In the genomic region with DNA sequence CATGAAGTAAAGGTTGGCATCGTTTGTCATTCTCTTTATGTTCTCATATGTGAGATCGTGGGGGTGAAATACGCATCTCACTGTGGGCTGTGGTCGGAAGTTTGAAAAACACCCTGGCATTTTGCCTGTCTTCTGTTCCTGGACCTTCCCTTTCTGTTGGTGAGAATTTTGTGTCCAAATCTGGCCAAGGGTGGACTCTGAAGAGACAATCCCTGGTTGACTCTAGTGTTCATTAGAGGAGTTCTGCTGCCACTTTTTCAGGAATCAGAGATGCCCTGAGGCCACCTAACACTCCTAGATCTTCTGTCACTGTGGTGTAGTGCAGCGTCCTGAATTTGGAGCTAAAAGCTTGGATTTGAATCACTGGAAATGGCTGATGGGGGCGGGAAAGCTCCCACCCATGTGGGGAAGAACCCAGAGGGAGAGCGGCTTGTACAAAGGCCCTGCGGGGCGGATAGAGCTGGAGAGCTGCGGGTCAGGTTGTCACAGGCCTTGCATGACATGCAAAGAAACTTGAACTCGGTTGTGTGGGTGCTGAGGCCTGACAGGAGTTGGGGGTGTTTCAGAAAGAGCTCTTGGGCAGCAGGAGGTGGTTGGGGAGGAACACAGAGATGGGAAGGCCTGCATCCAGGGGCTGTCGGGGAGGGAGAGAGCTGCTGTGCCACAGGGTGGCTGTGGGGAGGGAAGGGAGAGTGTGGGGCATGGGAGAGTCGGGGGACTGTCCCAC, we compare ENCODE assay signal across 13 cellular contexts. TPM values are rescaled to one million over a fixed set of nuclear protein-coding genes. Genes with fewer than 3 reads are reported as not detected.
DNase-seq lines count a peak whose midpoint lies in the region; ATAC-seq and TF ChIP-seq lines count a peak whose summit lies in the region.
"Had no signal": no experiment of that assay in that cellular context is flagged by ENCODE, and none has a peak within 500 bp of the region (broad histone marks: within the 10 kb centered on the region; RNA-seq: fewer than 3 reads in every experiment).

No MANE protein-coding gene starts in this region.

- H3K4me2 ChIP-seq in osteoblast (ENCODE audit: insufficient read depth, low read length) = peak overlapping the region; percentile 35

- no peak overlapping the region for H3K4me3 Mint-ChIP-seq in T-helper 17 cell
- H3K4me3 Mint-ChIP-seq: activated T-helper 17 cell treated with anti-CD3 and anti-CD28 coated beads, Interleukin-2, amount 50 U/mL, for 72 hours; B cell had no signal

- peaks cover 7% of the 10 kb centered on the region for H3K36me3 Mint-ChIP-seq in T-helper 17 cell (ENCODE audit: low read depth)

- H3K27me3 ChIP-seq in RWPE2 (ENCODE audit: insufficient read depth, poor library complexity, severe bottlenecking) (no peaks in the 10 kb centered on the region), osteoblast (ENCODE audit: insufficient read depth, low read length) (no peaks in the 10 kb centered on the region)
- H3K27me3 ChIP-seq: heart left ventricle had no signal

- H3K27ac ChIP-seq in RWPE2 (ENCODE audit: poor library complexity, severe bottlenecking) (peak overlapping the region; percentile 15), epithelial cell of prostate (peak overlapping the region; percentile 50), osteoblast (ENCODE audit: low read depth, low read length) (peak overlapping the region; percentile 58)
- H3K27ac ChIP-seq: heart left ventricle had no signal

- no peak overlapping the region for H3K27ac Mint-ChIP-seq in T-helper 17 cell
- H3K27ac Mint-ChIP-seq: activated T-helper 17 cell treated with anti-CD3 and anti-CD28 coated beads, Interleukin-2, amount 50 U/mL, for 72 hours; B cell had no signal

- DNase-seq in AG10803 (ENCODE audit: low read depth) = peak; percentile 53
- DNase-seq in RWPE2 (ENCODE audit: low spot score) = no peak
- no peak for DNase-seq in epithelial cell of prostate (ENCODE audit: low read depth, low spot score)
- DNase-seq in osteoblast (ENCODE audit: insufficient read length, low spot score, missing footprints) = peak; percentile 75
- DNase-seq in NCI-H226 = no peak
- no peak for DNase-seq in omental fat pad (ENCODE audit: low spot score)
- no peak for DNase-seq in T-helper 17 cell
- DNase-seq: activated CD4-positive, CD25-positive, alpha-beta regulatory T cell; heart left ventricle had no signal

- peaks cover 3% of the 10 kb centered on the region for H3K4me1 Mint-ChIP-seq in T-helper 17 cell
- H3K4me1 Mint-ChIP-seq: B cell had no signal

- no peaks in the 10 kb centered on the region for H3K36me3 ChIP-seq in RWPE2 (ENCODE audit: low read depth)
- H3K36me3 ChIP-seq in osteoblast (ENCODE audit: insufficient read depth, low read length) = no peaks in the 10 kb centered on the region
- H3K36me3 ChIP-seq: heart left ventricle had no signal

- ATAC-seq in RWPE2 (ENCODE audit: low read depth) (no peak), GM18498 (IDR thresholded peaks at IDR 0.05; ENCODE audit: unreplicated experiment) (no peak), omental fat pad (ENCODE audit: low FRiP score) (no peak), T-helper 17 cell (no peak)
- ATAC-seq: Right ventricle myocardium inferior had no signal

- H3K9me3 ChIP-seq in RWPE2 (ENCODE audit: severe bottlenecking) (no peaks in the 10 kb centered on the region), osteoblast (ENCODE audit: low read depth, low read length) (no peaks in the 10 kb centered on the region), T-helper 17 cell (ENCODE audit: control insufficient read depth, low read length, poor library complexity, severe bottlenecking) (no peaks in the 10 kb centered on the region)
- H3K9me3 ChIP-seq: heart left ventricle had no signal

- no peaks in the 10 kb centered on the region for H3K79me2 ChIP-seq in osteoblast (ENCODE audit: insufficient read depth, low read length)

- H3K4me1 ChIP-seq in RWPE2 (ENCODE audit: insufficient read depth, poor library complexity, severe bottlenecking) = peaks cover 8% of the 10 kb centered on the region
- H3K4me1 ChIP-seq in osteoblast (ENCODE audit: insufficient read depth, low read length) = peaks cover 17% of the 10 kb centered on the region
- H3K4me1 ChIP-seq: heart left ventricle had no signal

- H4K20me1 ChIP-seq in osteoblast (ENCODE audit: insufficient read depth, low read length) = no peaks in the 10 kb centered on the region

- H3K4me3 ChIP-seq in AG10803 (ENCODE audit: low read length) (0 out of 2 replicates have a peak overlapping the region, but pooled peaks have one; percentile 6), RWPE2 (ENCODE audit: severe bottlenecking) (no peak overlapping the region), osteoblast (ENCODE audit: insufficient read depth, low read length) (peak overlapping the region; percentile 9)
- H3K4me3 ChIP-seq: heart left ventricle had no signal

- no peak for TF ChIP-seq CTCF in AG10803 (conservative IDR thresholded peaks at IDR 0.05; ENCODE audit: low read length)
- no peak for TF ChIP-seq CTCF in RWPE2 (IDR thresholded peaks at IDR 0.05; ENCODE audit: poor library complexity, severe bottlenecking)
- no peak for TF ChIP-seq CTCF in osteoblast (IDR thresholded peaks at IDR 0.05; ENCODE audit: extremely low read depth, low read depth, low read length)
- TF ChIP-seq CTCF in omental fat pad (IDR thresholded peaks at IDR 0.05) = no peak

- H3K27me3 Mint-ChIP-seq in T-helper 17 cell = peaks cover 55% of the 10 kb centered on the region

- peak overlapping the region; percentile 45 for H2AFZ ChIP-seq in osteoblast (ENCODE audit: low read length)

RNA-seq across cellular contexts. Expression of a gene that starts 11.1 kb away (rescaled TPM):
- total RNA-seq in osteoblast = 37.7 and 40.2 TPM in 2 replicates
- 10 to 100 TPM in 3 of 4 donors, 1 to 10 TPM in 1; 9.0 to 46.0 (median 18.7) TPM for total RNA-seq in omental fat pad
- total RNA-seq in T-helper 17 cell = 100 to 1,000 TPM; 101 to 112 TPM

Comparison
In these comparisons a context has a peak if more than half of its experiments do, and no peak if none do; other contexts are left out.
1. DNase-seq: peak in AG10803 (single experiment) and osteoblast (single experiment); none in RWPE2 (single experiment), epithelial cell of prostate (single experiment), NCI-H226 (single experiment), omental fat pad (single experiment) and T-helper 17 cell (0 of 3).
2. Peak in every context shown above with its lines, with median percentiles within 50 percentile points of each other: H3K27ac ChIP-seq.